Comparison of ENCODE assay signal across 8 cellular contexts in genomic region chr17:59373879-59374495, GRCh38. TPM values are rescaled to one million over a fixed set of nuclear protein-coding genes. Genes with fewer than 3 reads are reported as not detected.
DNase-seq lines count a peak whose midpoint lies in the region; ATAC-seq and TF ChIP-seq lines count a peak whose summit lies in the region.

No MANE protein-coding gene starts in this region.

- no peak for TF ChIP-seq POLR2A in spleen (IDR thresholded peaks at IDR 0.05)

- H3K4me1 ChIP-seq in GM23248 (ENCODE audit: insufficient read depth) (peaks cover 86% of the 10 kb centered on the region), spleen (peaks cover 61 to 100% (median 87%) of the 10 kb centered on the region in 6 donors)

- H3K9me3 ChIP-seq in GM23248 (ENCODE audit: low read depth) = no peaks in the 10 kb centered on the region
- H3K9me3 ChIP-seq in spleen = no peaks in the 10 kb centered on the region

- no peaks in the 10 kb centered on the region for H3K27me3 ChIP-seq in GM23248 (replicated peaks; ENCODE audit: insufficient read depth)
- no peaks in the 10 kb centered on the region for H3K27me3 ChIP-seq in spleen (replicated peaks in 1 of 7)

- peaks cover 56% of the 10 kb centered on the region for H3K4me1 Mint-ChIP-seq in activated CD8-positive, alpha-beta T cell treated with anti-CD3 and anti-CD28 coated beads, Interleukin-2, amount 10 ng/mL, durations not matched to agents 7 days and 5 days (ENCODE audit: low read depth)

- no peaks in the 10 kb centered on the region for H3K27me3 Mint-ChIP-seq in activated CD8-positive, alpha-beta T cell treated with anti-CD3 and anti-CD28 coated beads, Interleukin-2, amount 10 ng/mL, durations not matched to agents 7 days and 5 days (ENCODE audit: low read depth)

- H3K4me2 ChIP-seq in GM23248 (ENCODE audit: unreplicated experiment) = peak overlapping the region; percentile 80

- in situ Hi-C loops in GM23248 (cut with MboI) = no loop called here

- H3K9me3 Mint-ChIP-seq in activated CD8-positive, alpha-beta T cell treated with anti-CD3 and anti-CD28 coated beads, Interleukin-2, amount 10 ng/mL, durations not matched to agents 7 days and 5 days (ENCODE audit: insufficient read depth) = no peaks in the 10 kb centered on the region

- peak overlapping the region; percentile 72 for H2AFZ ChIP-seq in GM23248

- POLR2A ChIA-PET in activated CD8-positive, alpha-beta T cell treated with anti-CD3 and anti-CD28 coated beads, Interleukin-2, amount 10 ng/mL, durations not matched to agents 7 days and 5 days (lab: Charles Lee) = interaction anchor here (0.8 to 1.0 kb wide), 2 partner anchors 52 to 1771 kb away, joined by 3 read pairs; no protein-coding TSS in a partner anchor

- CTCF ChIA-PET in activated CD8-positive, alpha-beta T cell treated with anti-CD3 and anti-CD28 coated beads, Interleukin-2, amount 10 ng/mL, durations not matched to agents 7 days and 5 days (lab: Charles Lee) = interaction anchor here (1.1 to 4.0 kb wide), 6 partner anchors 8 to 66 kb away, joined by 3 to 22 read pairs (median 6); no protein-coding TSS in a partner anchor

- no peaks in the 10 kb centered on the region for H3K9me2 ChIP-seq in GM23248 (ENCODE audit: insufficient read depth)

- no peak for TF ChIP-seq CTCF in spleen (IDR thresholded peaks at IDR 0.05 in 8 of 11, conservative IDR thresholded peaks at IDR 0.05 in 3 of 11)

- H3K4me3 Mint-ChIP-seq in activated CD8-positive, alpha-beta T cell treated with anti-CD3 and anti-CD28 coated beads, Interleukin-2, amount 10 ng/mL, durations not matched to agents 7 days and 5 days = peak overlapping the region; percentile 14

- peak overlapping the region; percentile 63 for H3K27ac Mint-ChIP-seq in activated CD8-positive, alpha-beta T cell treated with anti-CD3 and anti-CD28 coated beads, Interleukin-2, amount 10 ng/mL, durations not matched to agents 7 days and 5 days

- peak overlapping the region; percentile 74 for H3K9ac ChIP-seq in GM23248

- 20 to 21% methylated on average over 5 of the region's 5 CpGs for WGBS in GM23248 (ENCODE audit: low coverage in 1 of 2, low lambda C conversion rate in 2 of 2, missing lambda C conversion rate in 2 of 2), 2 experiments
- WGBS in spleen, 5 donors = 33 to 47% (median 41%) methylated on average over 5 of the region's 5 CpGs

- peaks cover 45% of the 10 kb centered on the region for H3K79me2 ChIP-seq in GM23248 (ENCODE audit: insufficient read depth)

- intact Hi-C loops in spleen (cut with DNase I; ENCODE audit: low total_unique reads) = loop anchor here (10.0 kb wide), 1 partner anchor 61 kb away; no protein-coding TSS in a partner anchor

- ATAC-seq in activated CD8-positive, alpha-beta T cell treated with anti-CD3 and anti-CD28 coated beads, Interleukin-2, amount 10 ng/mL, durations not matched to agents 7 days and 5 days = no peak
- no peak for ATAC-seq in GM18498 (IDR thresholded peaks at IDR 0.05; ENCODE audit: unreplicated experiment)

- H3K36me3 ChIP-seq in GM23248 (ENCODE audit: low read depth) = no peaks in the 10 kb centered on the region
- peaks cover 0 to 12% (median 0%) of the 10 kb centered on the region in 6 donors for H3K36me3 ChIP-seq in spleen

- no peaks in the 10 kb centered on the region for H4K20me1 ChIP-seq in GM23248 (ENCODE audit: insufficient read depth)

- H3K27ac ChIP-seq in GM23248 = peak overlapping the region; percentile 96
- H3K27ac ChIP-seq in spleen = peak overlapping the region; percentile 66 to 84 (median 78)

- H3F3A ChIP-seq in GM23248 (ENCODE audit: insufficient read depth) = peaks cover 50% of the 10 kb centered on the region

- DNase-seq in GM23248 = peak; percentile 95
- no peak for DNase-seq in activated CD8-positive, alpha-beta T cell treated with anti-CD3 and anti-CD28 coated beads, Interleukin-2, amount 10 ng/mL, durations not matched to agents 7 days and 5 days
- DNase-seq in foreskin melanocyte = peak; percentile 47
- no peak for DNase-seq in spleen
- no peak for DNase-seq in LoVo (ENCODE audit: low spot score)
- no peak for DNase-seq in GOT3 (lab: John Stamatoyannopoulos, UW)
- no peak for DNase-seq in activated CD4-positive, alpha-beta T cell treated with anti-CD3 and anti-CD28 coated beads, Interleukin-2, amount 50 U/mL, for 1 hour

- peak overlapping the region; percentile 30 for H3K4me3 ChIP-seq in GM23248
- H3K4me3 ChIP-seq in spleen = no peak overlapping the region

- H3K36me3 Mint-ChIP-seq in activated CD8-positive, alpha-beta T cell treated with anti-CD3 and anti-CD28 coated beads, Interleukin-2, amount 10 ng/mL, durations not matched to agents 7 days and 5 days (ENCODE audit: low read depth) = peaks cover 9% of the 10 kb centered on the region

RNA-seq across cellular contexts. Expression of gene YPEL2, which starts 42.5 kb away (rescaled TPM):
- total RNA-seq in GM23248 (2014; rRNA removed; shearing (Covaris generic)) = 5.8 and 6.6 TPM in 2 replicates
- polyA plus RNA-seq in GM23248 (2016; fragmentation: Nextera tagmentation; extraction: Ambion mirVana) (9.0 and 9.6 TPM in 2 replicates), spleen (1 to 10 TPM; 6.7 to 9.1 (median 9.0) TPM)
- total RNA-seq in activated CD8-positive, alpha-beta T cell treated with anti-CD3 and anti-CD28 coated beads, Interleukin-2, amount 10 ng/mL, durations not matched to agents 7 days and 5 days = 1 to 10 TPM; 9.0 to 10.0 TPM
- 10 to 100 TPM; 24.6 to 45.6 (median 36.2) TPM for total RNA-seq in spleen

Comparison
In these comparisons a context has a peak if more than half of its experiments do, and no peak if none do; other contexts are left out.
1. DNase-seq: peak in GM23248 (single experiment) and foreskin melanocyte (single experiment); none in activated CD8-positive, alpha-beta T cell treated with anti-CD3 and anti-CD28 coated beads, Interleukin-2, amount 10 ng/mL, durations not matched to agents 7 days and 5 days (single experiment), spleen (single experiment), LoVo (single experiment), GOT3 (single experiment) and activated CD4-positive, alpha-beta T cell treated with anti-CD3 and anti-CD28 coated beads, Interleukin-2, amount 50 U/mL, for 1 hour (single experiment).